In genomic region chr2:52862801-52863200, GRCh38 we compare ENCODE assay signal across 1 cellular context.
TF ChIP-seq lines count a peak whose summit lies in the region.

No MANE protein-coding gene starts in this region.

TF ChIP-seq in IMR-90, 13 proteins besides CTCF, POLR2A, EP300 and RAD21:
- TF ChIP-seq SMC3 (IDR thresholded peaks at IDR 0.05; ENCODE audit: low read depth, low read length) = no peak
- TF ChIP-seq FOS (IDR thresholded peaks at IDR 0.05; ENCODE audit: low read depth, low read length) = no peak
- no peak for TF ChIP-seq RCOR1 (IDR thresholded peaks at IDR 0.05; ENCODE audit: insufficient replicate concordance, low read length)
- TF ChIP-seq MXI1 (IDR thresholded peaks at IDR 0.05; ENCODE audit: borderline replicate concordance, low read depth, low read length) = no peak
- TF ChIP-seq MAFK (IDR thresholded peaks at IDR 0.05; ENCODE audit: low read depth, low read length) = no peak
- no peak for TF ChIP-seq CHD1 (IDR thresholded peaks at IDR 0.05; ENCODE audit: low read depth, low read length)
- TF ChIP-seq RFX5 (IDR thresholded peaks at IDR 0.05; ENCODE audit: low read depth, low read length) = no peak
- TF ChIP-seq BHLHE40 (IDR thresholded peaks at IDR 0.05; ENCODE audit: low read depth, low read length) = no peak
- TF ChIP-seq USF2 (IDR thresholded peaks at IDR 0.05; ENCODE audit: low read depth, low read length) = no peak
- TF ChIP-seq MAZ (IDR thresholded peaks at IDR 0.05; ENCODE audit: borderline replicate concordance, low read depth, low read length) = no peak
- no peak for TF ChIP-seq CEBPB (IDR thresholded peaks at IDR 0.05; ENCODE audit: low read depth, low read length)
- no peak for TF ChIP-seq ELK1 (IDR thresholded peaks at IDR 0.05; ENCODE audit: borderline replicate concordance, low read depth, low read length)
- TF ChIP-seq NFE2L2 (IDR thresholded peaks at IDR 0.05; ENCODE audit: low read depth, low read length) = no peak
TF ChIP-seq in IMR-90: peak in this region for 0.
